Comparison of ENCODE assay signal across 15 cellular contexts in the genomic region with DNA sequence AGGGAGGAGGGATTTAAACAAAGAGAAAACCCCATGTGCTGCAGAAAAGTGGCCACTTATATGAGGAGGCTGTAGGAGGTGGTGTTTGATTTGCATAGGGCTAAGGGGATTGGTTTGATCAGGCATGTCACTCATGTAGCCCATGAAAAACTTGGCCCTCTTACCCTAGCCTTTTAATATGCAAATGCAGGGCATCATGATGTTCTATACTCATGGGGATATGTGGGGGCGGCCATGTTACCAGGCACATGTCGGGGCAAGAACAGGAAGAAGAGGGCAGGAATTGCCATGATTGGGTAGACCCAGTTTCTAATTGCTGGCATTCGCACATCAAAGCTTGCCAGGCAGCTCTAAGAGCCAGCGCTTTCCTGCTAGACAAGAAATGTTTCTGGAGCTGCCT.
DNase-seq lines count a peak whose midpoint lies in the region; ATAC-seq, FAIRE-seq and TF ChIP-seq lines count a peak whose summit lies in the region.
"Had no signal": no experiment of that assay in that cellular context is flagged by ENCODE, and none has a peak within 500 bp of the region (broad histone marks: within the 10 kb centered on the region; RNA-seq: fewer than 3 reads in every experiment).

No MANE protein-coding gene starts in this region.

- no peak overlapping the region for H3K4me3 ChIP-seq in brain microvascular endothelial cell (ENCODE audit: low read depth, low read length)

- H3K27me3 ChIP-seq in brain microvascular endothelial cell (replicated peaks), result no peaks in the 10 kb centered on the region

- TF ChIP-seq CTCF in brain microvascular endothelial cell (IDR thresholded peaks at IDR 0.05; ENCODE audit: low read depth, low read length, missing control alignments) (no peak), nephron (IDR thresholded peaks at IDR 0.05; ENCODE audit: unreplicated experiment in 3 of 3) (no peak)

- no peak for FAIRE-seq in H54 (lab: Jason Lieb, UNC)
- FAIRE-seq: colon, small intestine had no signal

- H3K4me1 Mint-ChIP-seq in nephron, result peaks cover 15% of the 10 kb centered on the region

- peak overlapping the region in 2 of 3 experiments; percentile 1 to 39 for H3K4me3 Mint-ChIP-seq in nephron

- H3K27ac ChIP-seq in brain microvascular endothelial cell, result peak overlapping the region; percentile 83

- ATAC-seq in HG02870 (IDR thresholded peaks at IDR 0.05; ENCODE audit: unreplicated experiment), result no peak

- H3K9me3 Mint-ChIP-seq in nephron, result peaks cover 4% of the 10 kb centered on the region

- in situ Hi-C loops in brain microvascular endothelial cell (cut with HindIII; ENCODE audit: low pct_ligation_motif_present, low sequenced_read_pairs), result no loop called here

- H3K36me3 ChIP-seq in brain microvascular endothelial cell (replicated peaks), result no peaks in the 10 kb centered on the region
- H3K36me3 ChIP-seq: thoracic aorta had no signal

- no peaks in the 10 kb centered on the region for H3K36me3 Mint-ChIP-seq in nephron (ENCODE audit: low read depth)

- TF ChIP-seq POLR2A in H54 (IDR thresholded peaks at IDR 0.05; ENCODE audit: low read depth, low read length), result no peak

- peak overlapping the region in 2 of 3 experiments; percentile 92 to 99 for H3K27ac Mint-ChIP-seq in nephron

- DNase-seq in DMS153 (lab: John Stamatoyannopoulos, UW), result peak; percentile 94
- DNase-seq in NCI-H1436 (lab: John Stamatoyannopoulos, UW), result peak; percentile 31
- no peak for DNase-seq in brain microvascular endothelial cell
- no peak for DNase-seq in H54 (ENCODE audit: insufficient read length, low spot score)
- DNase-seq in SIG-M5 (lab: John Stamatoyannopoulos, UW), result no peak
- no peak for DNase-seq in NOMO-1 treated with DMSO at 0.1 percent for 48 hours (lab: John Stamatoyannopoulos, UW; ENCODE audit: unreplicated experiment)
- DNase-seq: activated CD4-positive, alpha-beta T cell treated with anti-CD3 and anti-CD28 coated beads, Interleukin-2, amount 50 U/mL, for 48 hours; GF-D8; islet precursor cell; RPMI8226; small intestine had no signal

- no peaks in the 10 kb centered on the region for H3K27me3 Mint-ChIP-seq in nephron (ENCODE audit: low read depth)

Comparison
In these comparisons a context has a peak if more than half of its experiments do, and no peak if none do; other contexts are left out.
1. DNase-seq: peak in DMS153 (single experiment) and NCI-H1436 (single experiment); none in brain microvascular endothelial cell (single experiment), H54 (single experiment), SIG-M5 (single experiment) and NOMO-1 treated with DMSO at 0.1 percent for 48 hours (single experiment).